11 cellular contexts compared by ENCODE assay signal in genomic region chr1:218479436-218480115, GRCh38.
A peak's percentile ranks its signal among the peaks of the same experiment; 100 is the strongest.
DNase-seq lines count a peak whose midpoint lies in the region; ATAC-seq and TF ChIP-seq lines count a peak whose summit lies in the region.
"Had no signal": no experiment of that assay in that cellular context is flagged by ENCODE, and none has a peak within 500 bp of the region (broad histone marks: within the 10 kb centered on the region; RNA-seq: fewer than 3 reads in every experiment).

No MANE protein-coding gene starts in this region.

- H3K4me1 ChIP-seq in left lung: peaks cover 14 to 20% of the 10 kb centered on the region in 2 donors
- peaks cover 6 to 20% (median 12%) of the 10 kb centered on the region in 4 donors for H3K4me1 ChIP-seq in upper lobe of left lung
- H3K4me1 ChIP-seq in effector memory CD4-positive, alpha-beta T cell (ENCODE audit: control insufficient read depth, insufficient read depth, low read length, poor library complexity, severe bottlenecking): no peaks in the 10 kb centered on the region

- TF ChIP-seq CTCF in left lung (IDR thresholded peaks at IDR 0.05): no peak
- no peak for TF ChIP-seq CTCF in upper lobe of left lung (IDR thresholded peaks at IDR 0.05)

- no peaks in the 10 kb centered on the region for H3K27me3 Mint-ChIP-seq in stimulated activated memory B cell treated with anti-CD40 and anti-IgM and Interleukin-4, amounts not matched to agents 10 μg/mL and 1 μg/mL and 100 μg/mL, for 72 hours

- no peak overlapping the region for H3K27ac Mint-ChIP-seq in stimulated activated memory B cell treated with anti-CD40 and anti-IgM and Interleukin-4, amounts not matched to agents 10 μg/mL and 1 μg/mL and 100 μg/mL, for 72 hours

- H3K4me3 Mint-ChIP-seq in stimulated activated memory B cell treated with anti-CD40 and anti-IgM and Interleukin-4, amounts not matched to agents 10 μg/mL and 1 μg/mL and 100 μg/mL, for 72 hours: no peak overlapping the region

- TF ChIP-seq POLR2A in upper lobe of left lung (IDR thresholded peaks at IDR 0.05): no peak

- H3K36me3 Mint-ChIP-seq in stimulated activated memory B cell treated with anti-CD40 and anti-IgM and Interleukin-4, amounts not matched to agents 10 μg/mL and 1 μg/mL and 100 μg/mL, for 72 hours: no peaks in the 10 kb centered on the region

- intact Hi-C loops in left lung (cut with DNase I): no loop called here

- ATAC-seq in left lung: peak; percentile 11
- ATAC-seq in upper lobe of left lung (ENCODE audit: low FRiP score in 2 of 2): no peak
- ATAC-seq in stimulated activated memory B cell treated with anti-CD40 and anti-IgM and Interleukin-4, amounts not matched to agents 10 μg/mL and 1 μg/mL and 100 μg/mL, for 72 hours: no peak

- H3K9me3 ChIP-seq in left lung (no peaks in the 10 kb centered on the region), upper lobe of left lung (no peaks in the 10 kb centered on the region)
- H3K9me3 ChIP-seq in effector memory CD4-positive, alpha-beta T cell (ENCODE audit: control insufficient read depth, low read length): no peaks in the 10 kb centered on the region

- H3K27me3 ChIP-seq in left lung (no peaks in the 10 kb centered on the region), upper lobe of left lung (no peaks in the 10 kb centered on the region)
- H3K27me3 ChIP-seq in effector memory CD4-positive, alpha-beta T cell (replicated peaks; ENCODE audit: control insufficient read depth, insufficient read depth, low read length, poor library complexity, severe bottlenecking): no peaks in the 10 kb centered on the region

- TF ChIP-seq EP300 in upper lobe of left lung (IDR thresholded peaks at IDR 0.05): peak in 1 of 4 donors; percentile 5

- H3K36me3 ChIP-seq in left lung (no peaks in the 10 kb centered on the region), upper lobe of left lung (no peaks in the 10 kb centered on the region)
- H3K36me3 ChIP-seq in effector memory CD4-positive, alpha-beta T cell (ENCODE audit: control insufficient read depth, insufficient read depth, low read length): no peaks in the 10 kb centered on the region

- H3K4me1 Mint-ChIP-seq in stimulated activated memory B cell treated with anti-CD40 and anti-IgM and Interleukin-4, amounts not matched to agents 10 μg/mL and 1 μg/mL and 100 μg/mL, for 72 hours: peaks cover 3% of the 10 kb centered on the region

- WGBS in upper lobe of left lung, 2 donors: 31 to 58% methylated on average over 1 of the region's 1 CpG

- peak; percentile 23 for DNase-seq in DMS53 (lab: John Stamatoyannopoulos, UW)
- no peak for DNase-seq in DMS53 treated with DMSO at 0.1 percent for 48 hours (lab: John Stamatoyannopoulos, UW; ENCODE audit: unreplicated experiment)
- DNase-seq in dermis blood vessel endothelial cell: peak; percentile 32
- no peak for DNase-seq in left lung
- DNase-seq in upper lobe of left lung: no peak
- DNase-seq in activated CD4-positive, alpha-beta T cell treated with anti-CD3 and anti-CD28 coated beads for 48 hours: no peak
- no peak for DNase-seq in effector memory CD4-positive, alpha-beta T cell
- DNase-seq: activated T-cell treated with anti-CD3 and anti-CD28 coated beads, Interleukin-2, amount 50 U/mL, for 48 hours; stimulated activated CD4-positive, alpha-beta T cell treated with anti-CD3 and anti-CD28 coated beads, Interleukin-1b, Interleukin-23, amount 100 ng/mL, for 48 hours had no signal

- H3K4me3 ChIP-seq in left lung (no peak overlapping the region), upper lobe of left lung (no peak overlapping the region)
- no peak overlapping the region for H3K4me3 ChIP-seq in effector memory CD4-positive, alpha-beta T cell (ENCODE audit: insufficient read depth, low read depth, low read length, poor library complexity, severe bottlenecking)

- H3K27ac ChIP-seq in left lung: peak overlapping the region; percentile 50
- peak overlapping the region in 3 of 4 donors; percentile 15 to 42 (median 17) for H3K27ac ChIP-seq in upper lobe of left lung
- H3K27ac ChIP-seq in effector memory CD4-positive, alpha-beta T cell (ENCODE audit: insufficient read depth, low read length, poor library complexity, severe bottlenecking): no peak overlapping the region
- H3K27ac ChIP-seq: 22Rv1 had no signal

- no peaks in the 10 kb centered on the region for H3K9me3 Mint-ChIP-seq in stimulated activated memory B cell treated with anti-CD40 and anti-IgM and Interleukin-4, amounts not matched to agents 10 μg/mL and 1 μg/mL and 100 μg/mL, for 72 hours

Comparison
In these comparisons a context has a peak if more than half of its experiments do, and no peak if none do; other contexts are left out.
1. DNase-seq: peak in DMS53 (single experiment) and dermis blood vessel endothelial cell (single experiment); none in DMS53 treated with DMSO at 0.1 percent for 48 hours (single experiment), left lung (0 of 2), upper lobe of left lung (0 of 2), activated CD4-positive, alpha-beta T cell treated with anti-CD3 and anti-CD28 coated beads for 48 hours (single experiment) and effector memory CD4-positive, alpha-beta T cell (0 of 3).